23 cellular contexts compared by ENCODE assay signal in the genomic region with DNA sequence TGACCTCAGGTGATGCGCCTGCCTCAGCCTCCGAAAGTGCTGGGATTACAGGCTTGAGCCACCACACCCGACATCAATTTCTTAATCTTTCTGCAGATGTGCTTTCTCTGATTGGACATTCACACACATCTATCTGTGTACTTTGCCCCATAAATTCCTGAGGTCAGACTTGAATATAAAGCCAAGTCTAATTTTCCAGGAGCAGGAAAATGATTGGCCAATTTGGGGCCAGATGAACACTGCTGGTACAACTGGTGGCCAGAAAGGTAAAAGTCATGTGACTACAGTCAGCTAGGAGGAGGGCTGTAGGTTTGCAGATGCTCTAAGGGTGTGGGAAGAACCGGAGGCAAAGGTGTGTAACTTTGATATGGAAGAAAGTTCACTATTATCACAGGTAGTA. TPM values are rescaled to one million over a fixed set of nuclear protein-coding genes. Genes with fewer than 3 reads are reported as not detected.
DNase-seq lines count a peak whose midpoint lies in the region; ATAC-seq, FAIRE-seq and TF ChIP-seq lines count a peak whose summit lies in the region.
"Had no signal": no experiment of that assay in that cellular context is flagged by ENCODE, and none has a peak within 500 bp of the region (broad histone marks: within the 10 kb centered on the region; RNA-seq: fewer than 3 reads in every experiment).

No MANE protein-coding gene starts in this region.

- H3K36me3 Mint-ChIP-seq in MCF 10A (ENCODE audit: insufficient read depth, unreplicated experiment) = peaks cover 25% of the 10 kb centered on the region

- H3K9ac ChIP-seq in colonic mucosa (ENCODE audit: low read depth in 2 of 2, low read length in 2 of 2) = no peak overlapping the region

- no peaks in the 10 kb centered on the region for H3K36me3 ChIP-seq in breast epithelium
- no peaks in the 10 kb centered on the region for H3K36me3 ChIP-seq in colonic mucosa
- H3K36me3 ChIP-seq in small intestine (ENCODE audit: control insufficient read depth in 2 of 2, insufficient read depth in 2 of 2, low read length in 2 of 2) = peaks cover 0 to 5% of the 10 kb centered on the region in 2 donors
- H3K36me3 ChIP-seq in upper lobe of left lung = peaks cover 0 to 6% (median 0%) of the 10 kb centered on the region in 4 donors
- H3K36me3 ChIP-seq: HAP-1, MG63 had no signal

- no peaks in the 10 kb centered on the region for H3K9me3 Mint-ChIP-seq in MCF 10A (ENCODE audit: unreplicated experiment)
- H3K9me3 Mint-ChIP-seq: CD14-positive monocyte had no signal

- H3K4me3 ChIP-seq in breast epithelium (no peak overlapping the region), colonic mucosa (no peak overlapping the region), small intestine (ENCODE audit: low read depth in 1 of 2, low read length in 2 of 2) (no peak overlapping the region), upper lobe of left lung (no peak overlapping the region)
- H3K4me3 ChIP-seq: A549, HAP-1, MG63, SK-N-MC had no signal

- H3K27ac ChIP-seq in breast epithelium (no peak overlapping the region), colonic mucosa (no peak overlapping the region), small intestine (ENCODE audit: low read depth in 1 of 2, low read length in 1 of 2) (no peak overlapping the region), upper lobe of left lung (no peak overlapping the region)
- H3K27ac ChIP-seq: A549, HL-60, SK-N-MC had no signal

- H3K27me3 ChIP-seq in breast epithelium (no peaks in the 10 kb centered on the region), colonic mucosa (no peaks in the 10 kb centered on the region), small intestine (ENCODE audit: control insufficient read depth in 2 of 2, insufficient read depth in 2 of 2, low read length in 2 of 2) (no peaks in the 10 kb centered on the region), upper lobe of left lung (no peaks in the 10 kb centered on the region)
- H3K27me3 ChIP-seq: MG63 had no signal

- no TSS peak for BruUV-seq in MCF 10A (replicated peaks; lab: Mats Ljungman, UMichigan)

- H3K4me3 Mint-ChIP-seq in MCF 10A (ENCODE audit: unreplicated experiment) = no peak overlapping the region
- H3K4me3 Mint-ChIP-seq: CD14-positive monocyte had no signal

- H3K4me1 ChIP-seq in breast epithelium = peaks cover 5 to 7% of the 10 kb centered on the region in 2 donors
- peaks cover 5% of the 10 kb centered on the region for H3K4me1 ChIP-seq in colonic mucosa
- H3K4me1 ChIP-seq in small intestine (ENCODE audit: control insufficient read depth in 2 of 2, insufficient read depth in 1 of 2, low read depth in 1 of 2, low read length in 1 of 2) = peaks cover 1 to 6% of the 10 kb centered on the region in 2 donors
- peaks cover 16 to 24% (median 19%) of the 10 kb centered on the region in 4 donors for H3K4me1 ChIP-seq in upper lobe of left lung

- peaks cover 17% of the 10 kb centered on the region for H3K4me1 Mint-ChIP-seq in MCF 10A (ENCODE audit: insufficient read depth, unreplicated experiment)

- no peak for TF ChIP-seq POLR2A in breast epithelium (IDR thresholded peaks at IDR 0.05)
- no peak for TF ChIP-seq POLR2A in upper lobe of left lung (IDR thresholded peaks at IDR 0.05)

- DNase-seq in MCF 10A (ENCODE audit: unreplicated experiment) = peak; percentile 22
- DNase-seq in breast epithelium (ENCODE audit: low spot score in 2 of 2) = no peak
- DNase-seq in LoVo (ENCODE audit: low spot score) = peak; percentile 72
- peak; percentile 50 for DNase-seq in colonic mucosa
- peak; percentile 92 for DNase-seq in small intestine
- DNase-seq in activated CD8-positive, alpha-beta memory T cell treated with anti-CD3 and anti-CD28 coated beads, Interleukin-2, amount 50 U/mL, for 4 hours = no peak
- DNase-seq in upper lobe of left lung = no peak
- DNase-seq: Calu3, DMS53, KG1, MG63, NCI-H1092 treated with DMSO at 0.1 percent for 48 hours, NCI-H2081 treated with DMSO at 0.1 percent for 48 hours, NCI-H524, Right ventricle myocardium superior had no signal

- H3K9me3 ChIP-seq in breast epithelium (no peaks in the 10 kb centered on the region), colonic mucosa (no peaks in the 10 kb centered on the region), small intestine (ENCODE audit: control insufficient read depth, low read depth) (no peaks in the 10 kb centered on the region), upper lobe of left lung (no peaks in the 10 kb centered on the region)
- H3K9me3 ChIP-seq: A549, HAP-1, MG63 had no signal

- WGBS in small intestine, 3 donors = 20 to 63% (median 44%) methylated on average over 4 of the region's 4 CpGs
- 93 to 95% methylated on average over 4 of the region's 4 CpGs for WGBS in upper lobe of left lung, 2 donors

- POLR2A ChIA-PET in MCF 10A (lab: Yijun Ruan, JAX) = interaction anchor here (0.7 kb wide), 1 partner anchor 77 kb away, joined by 3 read pairs; no protein-coding TSS in a partner anchor

- H3K27ac Mint-ChIP-seq in MCF 10A (ENCODE audit: low read depth, unreplicated experiment) = no peak overlapping the region

- ATAC-seq in GM21423 (IDR thresholded peaks at IDR 0.05; ENCODE audit: unreplicated experiment) = no peak
- no peak for ATAC-seq in upper lobe of left lung (ENCODE audit: low FRiP score in 2 of 2)
- ATAC-seq: A549 had no signal

- intact Hi-C loops in MCF 10A (cut with micrococcal nuclease) = loop anchor here (5.0 kb wide), 1 partner anchor 99 kb away; a partner anchor contains a TSS
- intact Hi-C loops in breast epithelium (cut with DNase I; ENCODE audit: low total_unique reads) = loop anchor here (10.0 kb wide), 1 partner anchor 213 kb away; no protein-coding TSS in a partner anchor
- intact Hi-C loops in colonic mucosa (cut with DNase I) = loop anchor here (10.0 kb wide), 1 partner anchor 203 kb away; a partner anchor contains a TSS

- FAIRE-seq in small intestine (lab: Jason Lieb, UNC) = no peak
- FAIRE-seq: A549, GM19239, RCC 7860 had no signal

- CTCF ChIA-PET in MCF 10A (lab: Yijun Ruan, JAX) = interaction anchor here (0.9 to 2.0 kb wide), 3 partner anchors 12 to 327 kb away, joined by 4 to 5 read pairs (median 5); no protein-coding TSS in a partner anchor

- TF ChIP-seq EP300 in upper lobe of left lung (IDR thresholded peaks at IDR 0.05) = no peak

- no peak for TF ChIP-seq CTCF in MCF 10A (IDR thresholded peaks at IDR 0.05; ENCODE audit: unreplicated experiment)
- no peak for TF ChIP-seq CTCF in breast epithelium (IDR thresholded peaks at IDR 0.05)
- TF ChIP-seq CTCF in colonic mucosa (IDR thresholded peaks at IDR 0.05) = no peak
- TF ChIP-seq CTCF in upper lobe of left lung (IDR thresholded peaks at IDR 0.05) = no peak

- no peaks in the 10 kb centered on the region for H3K27me3 Mint-ChIP-seq in MCF 10A (ENCODE audit: insufficient read depth, unreplicated experiment)

RNA-seq across cellular contexts. Expression of a gene that starts 3.2 kb away (rescaled TPM):
- total RNA-seq in MCF 10A (2022) (6.1 and 7.1 TPM in 2 replicates), breast epithelium (under 1 TPM in 1 of 3 donors, not detected in 2; 0.44 TPM), colonic mucosa (10 to 100 TPM; 10.0 to 30.5 TPM), upper lobe of left lung (1 to 10 TPM in 5 of 6 donors, not detected in 1; 1.0 to 3.4 (median 2.1) TPM)
- 1 to 10 TPM in 2 of 3 donors, under 1 TPM in 1; 0.89 to 8.4 (median 1.9) TPM for polyA plus RNA-seq in small intestine

Comparison
In these comparisons a context has a peak if more than half of its experiments do, and no peak if none do; other contexts are left out.
1. DNase-seq: peak in MCF 10A (single experiment), LoVo (single experiment), colonic mucosa (single experiment) and small intestine (single experiment); none in breast epithelium (0 of 2), activated CD8-positive, alpha-beta memory T cell treated with anti-CD3 and anti-CD28 coated beads, Interleukin-2, amount 50 U/mL, for 4 hours (single experiment) and upper lobe of left lung (0 of 2).